In the genomic region with DNA sequence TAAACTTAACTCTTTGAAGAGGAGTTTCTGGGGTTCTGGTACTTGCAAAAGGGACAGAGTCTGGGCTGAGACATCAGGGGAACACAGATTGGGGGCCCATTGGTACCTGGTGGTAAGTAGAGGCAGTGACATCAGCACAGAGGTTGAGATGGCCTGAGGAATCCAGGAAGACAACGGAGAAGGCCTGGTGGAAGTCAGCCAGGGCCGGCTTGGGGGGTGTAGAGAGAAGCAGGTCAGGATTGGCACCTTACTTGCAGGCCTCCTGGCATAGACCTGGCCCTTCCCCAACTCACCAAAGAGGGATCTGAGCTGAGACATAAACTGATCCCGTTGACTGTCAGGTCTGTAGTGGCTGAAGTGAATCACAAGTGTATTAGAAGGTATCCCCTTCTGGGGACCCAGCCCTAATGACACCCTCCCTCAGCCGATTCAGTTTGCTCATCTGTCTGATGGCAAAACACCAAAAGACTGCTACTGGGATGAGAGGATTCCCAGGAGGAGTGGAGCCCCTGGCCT, we compare ENCODE assay signal across 31 cellular contexts. TPM values are rescaled to one million over a fixed set of nuclear protein-coding genes. Genes with fewer than 3 reads are reported as not detected.
DNase-seq lines count a peak whose midpoint lies in the region; ATAC-seq, FAIRE-seq and TF ChIP-seq lines count a peak whose summit lies in the region.
"Had no signal": no experiment of that assay in that cellular context is flagged by ENCODE, and none has a peak within 500 bp of the region (broad histone marks: within the 10 kb centered on the region; RNA-seq: fewer than 3 reads in every experiment).

No MANE protein-coding gene starts in this region.

- H3K27me3 ChIP-seq in Caco-2 (replicated peaks; ENCODE audit: control insufficient read depth, insufficient read depth, low read length) = no peaks in the 10 kb centered on the region
- no peaks in the 10 kb centered on the region for H3K27me3 ChIP-seq in astrocyte (ENCODE audit: insufficient read depth, low read length)
- no peaks in the 10 kb centered on the region for H3K27me3 ChIP-seq in GM23248 (replicated peaks; ENCODE audit: insufficient read depth)
- H3K27me3 ChIP-seq: BLaER1 treated with 17β-estradiol and CSF1 and Interleukin-3, amounts not matched to agents 10 nM and 100 nM; heart right ventricle; right lobe of liver; tibial artery had no signal

- H3K36me3 Mint-ChIP-seq in Caco-2 (ENCODE audit: insufficient read depth, unreplicated experiment) (peaks cover 46% of the 10 kb centered on the region), astrocyte (ENCODE audit: low read depth, unreplicated experiment) (peaks cover 23% of the 10 kb centered on the region)

- no peak for DNase-seq in Caco-2
- peak; percentile 1 for DNase-seq in GM10266 (ENCODE audit: extremely low spot score)
- DNase-seq in astrocyte (ENCODE audit: low read depth) = no peak
- peak; percentile 72 for DNase-seq in posterior vena cava (ENCODE audit: low spot score)
- no peak for DNase-seq in GM23248
- DNase-seq in NCI-H1694 treated with DMSO at 0.1 percent for 48 hours (lab: John Stamatoyannopoulos, UW) = no peak
- DNase-seq: activated CD4-positive, alpha-beta T cell treated with anti-CD3 and anti-CD28 coated beads, Interleukin-2, amount 50 U/mL, for 1 hour; activated CD4-positive, CD25-positive, alpha-beta regulatory T cell; activated naive CD4-positive, alpha-beta T cell treated with anti-CD3 and anti-CD28 coated beads, Interleukin-2, amount 50 U/mL, for 16 hours; DMS53; heart right ventricle; kidney glomerular epithelial cell; NCI-H1092; NCI-H1694; NCI-H2171 treated with DMSO at 0.1 percent for 48 hours; NCI-H510A; stimulated activated CD4-positive, alpha-beta T cell treated with anti-CD3 and anti-CD28 coated beads, Interleukin-4, amount 100 ng/mL, for 1 hour had no signal

- H3K27ac Mint-ChIP-seq in Caco-2 (ENCODE audit: unreplicated experiment) (peak overlapping the region; percentile 59), astrocyte (ENCODE audit: unreplicated experiment) (no peak overlapping the region)
- H3K27ac Mint-ChIP-seq: activated T-helper 17 cell treated with anti-CD3 and anti-CD28 coated beads, Interleukin-2, amount 50 U/mL, for 72 hours; GM23338 had no signal

- H4K20me1 ChIP-seq in astrocyte (ENCODE audit: insufficient read depth, low read length) (peaks cover 72% of the 10 kb centered on the region), GM23248 (ENCODE audit: insufficient read depth) (no peaks in the 10 kb centered on the region)

- H3K4me1 ChIP-seq in Caco-2 (peaks cover 8% of the 10 kb centered on the region; the same call in 1 of the 2 replicates), astrocyte (ENCODE audit: insufficient read depth, low read length) (peaks cover 24% of the 10 kb centered on the region), GM23248 (ENCODE audit: insufficient read depth) (peaks cover 15% of the 10 kb centered on the region; the same call in 1 of the 2 replicates)

- no peaks in the 10 kb centered on the region for H3F3A ChIP-seq in GM23248 (ENCODE audit: insufficient read depth)

- intact Hi-C loops in Caco-2 (cut with micrococcal nuclease; ENCODE audit: unreplicated experiment) = no loop called here
- intact Hi-C loops in posterior vena cava (cut with DNase I) = loop anchor here in 1 of 2 donors (10.0 kb wide), 1 partner anchor 93 kb away; no protein-coding TSS in a partner anchor

- in situ Hi-C loops in GM23248 (cut with MboI) = loop anchor here (25.0 kb wide), 1 partner anchor 381 kb away; the partner anchor contains the start of gene SMU1

- TF ChIP-seq CTCF in Caco-2 (IDR thresholded peaks at IDR 0.05; ENCODE audit: insufficient read depth in 1 of 2, low read depth in 1 of 2, low read length in 1 of 2, severe bottlenecking in 1 of 2, unreplicated experiment in 1 of 2) (no peak), GM10266 (IDR thresholded peaks at IDR 0.05; ENCODE audit: control insufficient read depth, insufficient read depth, low read depth, missing control alignments) (no peak), astrocyte (IDR thresholded peaks at IDR 0.05; ENCODE audit: insufficient read depth, low read depth, low read length) (no peak)

- H3K9ac ChIP-seq in astrocyte (ENCODE audit: low read length) = peak overlapping the region; percentile 9
- no peak overlapping the region for H3K9ac ChIP-seq in GM23248

- H2AFZ ChIP-seq in astrocyte (ENCODE audit: low read depth, low read length) (no peak overlapping the region), GM23248 (no peak overlapping the region)
- H2AFZ ChIP-seq: GM23338 had no signal

- H3K27ac ChIP-seq in astrocyte (ENCODE audit: low read depth, low read length) = no peak overlapping the region
- no peak overlapping the region for H3K27ac ChIP-seq in GM23248
- H3K27ac ChIP-seq: BLaER1 treated with 17β-estradiol and CSF1 and Interleukin-3, amounts not matched to agents 10 nM and 100 nM; heart right ventricle; right lobe of liver; tibial artery had no signal

- CTCF ChIA-PET in Caco-2 (lab: Charles Lee) = interaction anchor here (2.2 kb wide), 2 partner anchors 21 to 64 kb away, joined by 22 to 56 read pairs; partner anchors contain the start of genes AQP3 and AQP7

- H3K79me2 ChIP-seq in astrocyte (ENCODE audit: insufficient read depth, low read length) (peaks cover 45% of the 10 kb centered on the region), GM23248 (ENCODE audit: insufficient read depth) (peaks cover 29% of the 10 kb centered on the region)

- H3K4me1 Mint-ChIP-seq in Caco-2 (ENCODE audit: low read depth, unreplicated experiment) = peaks cover 10% of the 10 kb centered on the region
- peaks cover 11% of the 10 kb centered on the region for H3K4me1 Mint-ChIP-seq in astrocyte (ENCODE audit: low read depth, unreplicated experiment)

- H3K4me2 ChIP-seq in astrocyte (ENCODE audit: low read length) = no peak overlapping the region
- H3K4me2 ChIP-seq in GM23248 (ENCODE audit: unreplicated experiment) = no peak overlapping the region
- H3K4me2 ChIP-seq: BLaER1 treated with 17β-estradiol and CSF1 and Interleukin-3, amounts not matched to agents 10 nM and 100 nM; GM23338 had no signal

- H3K9me3 ChIP-seq in Caco-2 = no peaks in the 10 kb centered on the region
- H3K9me3 ChIP-seq in astrocyte (ENCODE audit: insufficient read depth, low read depth, low read length) = no peaks in the 10 kb centered on the region
- H3K9me3 ChIP-seq in GM23248 (ENCODE audit: low read depth) = no peaks in the 10 kb centered on the region
- H3K9me3 ChIP-seq: BLaER1 treated with 17β-estradiol and CSF1 and Interleukin-3, amounts not matched to agents 10 nM and 100 nM; heart right ventricle; right lobe of liver; tibial artery had no signal

- H3K27me3 Mint-ChIP-seq in Caco-2 (ENCODE audit: insufficient read depth, unreplicated experiment) (no peaks in the 10 kb centered on the region), astrocyte (ENCODE audit: low read depth, unreplicated experiment) (no peaks in the 10 kb centered on the region)
- H3K27me3 Mint-ChIP-seq: activated T-helper 17 cell treated with anti-CD3 and anti-CD28 coated beads, Interleukin-2, amount 50 U/mL, for 72 hours had no signal

- H3K36me3 ChIP-seq in Caco-2 (ENCODE audit: control insufficient read depth, insufficient read depth, low read length) (peaks cover 6% of the 10 kb centered on the region), astrocyte (ENCODE audit: insufficient read depth, low read length) (peaks cover 65% of the 10 kb centered on the region), GM23248 (ENCODE audit: low read depth) (peaks cover 40% of the 10 kb centered on the region)

- H3K4me3 Mint-ChIP-seq in Caco-2 (ENCODE audit: unreplicated experiment) (no peak overlapping the region), astrocyte (ENCODE audit: unreplicated experiment) (no peak overlapping the region)
- H3K4me3 Mint-ChIP-seq: activated T-helper 17 cell treated with anti-CD3 and anti-CD28 coated beads, Interleukin-2, amount 50 U/mL, for 72 hours; GM23338 had no signal

- FAIRE-seq in astrocyte (lab: Jason Lieb, UNC) = no peak
- FAIRE-seq: colon, endothelial cell of umbilical vein, frontal cortex, HTR-8/SVneo had no signal

- H3K4me3 ChIP-seq in Caco-2 (ENCODE audit: low read depth, low read length) = no peak overlapping the region
- H3K4me3 ChIP-seq in astrocyte (ENCODE audit: insufficient read depth, low read depth, low read length) = no peak overlapping the region
- no peak overlapping the region for H3K4me3 ChIP-seq in GM23248
- H3K4me3 ChIP-seq: BLaER1 treated with 17β-estradiol and CSF1 and Interleukin-3, amounts not matched to agents 10 nM and 100 nM; GM23338; heart right ventricle; lung; right lobe of liver; tibial artery had no signal

- no peaks in the 10 kb centered on the region for H3K9me3 Mint-ChIP-seq in Caco-2 (ENCODE audit: unreplicated experiment)
- no peaks in the 10 kb centered on the region for H3K9me3 Mint-ChIP-seq in astrocyte (ENCODE audit: unreplicated experiment)
- H3K9me3 Mint-ChIP-seq: activated T-helper 17 cell treated with anti-CD3 and anti-CD28 coated beads, Interleukin-2, amount 50 U/mL, for 72 hours; GM23338 had no signal

- WGBS in GM23248 (ENCODE audit: low coverage in 1 of 2, low lambda C conversion rate in 2 of 2, missing lambda C conversion rate in 2 of 2), 2 experiments = 48 to 49% methylated on average over 4 of the region's 4 CpGs

- H3K9me2 ChIP-seq in GM23248 (ENCODE audit: insufficient read depth) = no peaks in the 10 kb centered on the region

- no peak for ATAC-seq in HG03469 (IDR thresholded peaks at IDR 0.05; ENCODE audit: unreplicated experiment)
- ATAC-seq: activated T-helper 17 cell treated with anti-CD3 and anti-CD28 coated beads, Interleukin-2, amount 50 U/mL, for 72 hours; GM23338; heart right ventricle; right lobe of liver had no signal

- POLR2A ChIA-PET in Caco-2 (lab: Charles Lee) = no interaction called here

- BruUV-seq in Caco-2 (replicated peaks; lab: Mats Ljungman, UMichigan) = no TSS peak

RNA-seq across cellular contexts. Expression of gene NOL6, which starts 5.5 kb away (rescaled TPM):
- total RNA-seq in Caco-2 (2022) = 47.2 and 52.1 TPM in 2 replicates
- 57.2 and 60.1 TPM in 2 replicates for total RNA-seq in astrocyte
- 10 to 100 TPM; 20.9 to 24.8 TPM for total RNA-seq in posterior vena cava
- 27.9 and 31.2 TPM in 2 replicates for total RNA-seq in GM23248 (2014; rRNA removed; shearing (Covaris generic))
- polyA plus RNA-seq in GM23248 (2016; fragmentation: Nextera tagmentation; extraction: Ambion mirVana) = 18.0 and 19.4 TPM in 2 replicates

RNA-seq across cellular contexts. Expression of gene AQP3, which starts 20.9 kb away (rescaled TPM):
- total RNA-seq in Caco-2 (2022) = 24.1 and 24.8 TPM in 2 replicates
- total RNA-seq in astrocyte = 3.2 and 4.6 TPM in 2 replicates
- total RNA-seq in posterior vena cava = 1 to 10 TPM; 5.5 to 8.4 TPM
- total RNA-seq in GM23248 (2014; rRNA removed; shearing (Covaris generic)) = not detected in 2 replicates
- 0.19 and 0.29 TPM in 2 replicates for polyA plus RNA-seq in GM23248 (2016; fragmentation: Nextera tagmentation; extraction: Ambion mirVana)
- total RNA-seq: frontal cortex, G401, SK-MEL-5 had no signal

RNA-seq across cellular contexts. Expression of gene ANKRD18B, which starts 55.8 kb away (rescaled TPM):
- total RNA-seq in Caco-2 (2022) (2.2 and 3.9 TPM in 2 replicates), astrocyte (5.5 and 6.3 TPM in 2 replicates), posterior vena cava (not detected)
- total RNA-seq in GM23248 (2014; rRNA removed; shearing (Covaris generic)) = 0.11 TPM in 1 of 2 replicates, not detected in the other
- polyA plus RNA-seq in GM23248 (2016; fragmentation: Nextera tagmentation; extraction: Ambion mirVana) = 0.49 and 0.74 TPM in 2 replicates
- total RNA-seq: frontal cortex, RPMI7951 had no signal

Comparison
In these comparisons a context has a peak if more than half of its experiments do, and no peak if none do; other contexts are left out.
1. DNase-seq: peak in GM10266 (single experiment) and posterior vena cava (single experiment); none in Caco-2 (0 of 2), astrocyte (single experiment), GM23248 (single experiment) and NCI-H1694 treated with DMSO at 0.1 percent for 48 hours (single experiment).